Comparison of ENCODE assay signal across 20 cellular contexts in genomic region chr5:126394211-126394828, GRCh38.
"Had no signal": no experiment of that assay in that cellular context is flagged by ENCODE, and none has a peak within 500 bp of the region (broad histone marks: within the 10 kb centered on the region; RNA-seq: fewer than 3 reads in every experiment).

No MANE protein-coding gene starts in this region.

- ATAC-seq: activated CD4-positive, CD25-positive, alpha-beta regulatory T cell treated with anti-CD3 and anti-CD28 coated beads, Interleukin-2, amount 50 U/mL, for 24 hours; heart left ventricle; natural killer cell; right cardiac atrium; stimulated activated naive CD8-positive, alpha-beta T cell treated with anti-CD3 and anti-CD28 coated beads, Interleukin-15, Interleukin-2, amounts not matched to agents 100 U/mL and 50 U/mL, for 24 hours; T-cell had no signal

- H3K4me1 Mint-ChIP-seq: activated naive CD4-positive, alpha-beta T cell treated with anti-CD3 and anti-CD28 coated beads, Interleukin-2, amount 10 ng/mL, durations not matched to agents 7 days and 5 days; T-cell had no signal

- H3K9me3 Mint-ChIP-seq: activated naive CD4-positive, alpha-beta T cell treated with anti-CD3 and anti-CD28 coated beads, Interleukin-2, amount 10 ng/mL, durations not matched to agents 7 days and 5 days; natural killer cell had no signal

- H3K27ac Mint-ChIP-seq: activated naive CD4-positive, alpha-beta T cell treated with anti-CD3 and anti-CD28 coated beads, Interleukin-2, amount 10 ng/mL, durations not matched to agents 7 days and 5 days; immature natural killer cell; natural killer cell; progenitor cell of endocrine pancreas; T-cell had no signal

- H3K36me3 Mint-ChIP-seq: activated naive CD4-positive, alpha-beta T cell treated with anti-CD3 and anti-CD28 coated beads, Interleukin-2, amount 10 ng/mL, durations not matched to agents 7 days and 5 days; immature natural killer cell; T-cell had no signal

- H3K27me3 ChIP-seq: adrenal gland, heart left ventricle had no signal

- H3K9me3 ChIP-seq: adrenal gland had no signal

- H3K4me3 Mint-ChIP-seq: activated naive CD4-positive, alpha-beta T cell treated with anti-CD3 and anti-CD28 coated beads, Interleukin-2, amount 10 ng/mL, durations not matched to agents 7 days and 5 days; immature natural killer cell; natural killer cell; T-cell had no signal

- H3K4me3 ChIP-seq: adrenal gland, coronary artery, heart left ventricle, lung had no signal

- H3K4me1 ChIP-seq: adrenal gland, heart left ventricle had no signal

- H3K36me3 ChIP-seq: adrenal gland, heart left ventricle had no signal

- DNase-seq: activated naive CD4-positive, alpha-beta T cell treated with anti-CD3 and anti-CD28 coated beads, Interleukin-2, amount 10 ng/mL, durations not matched to agents 7 days and 5 days; activated T-cell treated with anti-CD3 and anti-CD28 coated beads for 4 hours; adrenal gland; effector CD4-positive, alpha-beta T cell; foreskin melanocyte; heart left ventricle; immature natural killer cell; natural killer cell; nucleus accumbens; right cardiac atrium; small intestine; stimulated activated CD4-positive, alpha-beta T cell treated with anti-CD3 and anti-CD28 coated beads, Interleukin-4, amount 100 ng/mL, for 4 hours; stimulated activated CD8-positive, alpha-beta memory T cell treated with anti-CD3 and anti-CD28 coated beads, Interleukin-4, amount 100 ng/mL, for 48 hours; stimulated activated naive CD8-positive, alpha-beta T cell treated with anti-CD3 and anti-CD28 coated beads, Interleukin-15, Interleukin-2, amounts not matched to agents 100 U/mL and 50 U/mL, for 24 hours; T-cell; T1000 had no signal

- H3K27me3 Mint-ChIP-seq: activated naive CD4-positive, alpha-beta T cell treated with anti-CD3 and anti-CD28 coated beads, Interleukin-2, amount 10 ng/mL, durations not matched to agents 7 days and 5 days; progenitor cell of endocrine pancreas had no signal

- H3K27ac ChIP-seq: adrenal gland, coronary artery, heart left ventricle had no signal
